9 cellular contexts compared by ENCODE assay signal in the genomic region with DNA sequence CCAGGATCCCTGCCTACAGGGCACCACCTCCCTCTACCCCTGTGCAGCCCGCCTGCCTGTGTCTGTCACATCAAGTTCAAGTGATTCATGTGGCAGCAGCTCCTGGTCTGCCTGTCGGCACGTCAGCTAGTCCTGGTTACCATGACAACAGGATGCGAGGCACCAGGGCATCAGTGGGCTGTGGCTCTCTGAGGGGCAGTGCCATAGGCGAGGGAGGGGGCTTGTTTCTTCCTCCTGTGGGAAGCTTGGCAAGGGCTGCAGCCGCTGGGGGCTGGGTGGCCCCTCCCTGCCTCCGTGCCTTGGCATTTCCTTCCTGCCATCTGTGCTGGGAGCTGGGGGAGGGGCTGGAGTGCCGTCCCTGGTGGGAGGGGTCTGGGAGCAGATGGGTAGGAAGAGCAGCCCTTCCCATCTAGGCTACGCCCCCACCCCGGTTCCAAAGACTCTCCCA. TPM values are rescaled to one million over a fixed set of nuclear protein-coding genes. Genes with fewer than 3 reads are reported as not detected.
DNase-seq lines count a peak whose midpoint lies in the region; ATAC-seq and TF ChIP-seq lines count a peak whose summit lies in the region.
"Had no signal": no experiment of that assay in that cellular context is flagged by ENCODE, and none has a peak within 500 bp of the region (broad histone marks: within the 10 kb centered on the region; RNA-seq: fewer than 3 reads in every experiment).

No MANE protein-coding gene starts in this region.

- no peak overlapping the region for H2AFZ ChIP-seq in PC-3 (ENCODE audit: low read length)

- H3K4me1 ChIP-seq in PC-3 (ENCODE audit: insufficient read depth, low read length): no peaks in the 10 kb centered on the region
- H3K4me1 ChIP-seq in colonic mucosa: no peaks in the 10 kb centered on the region

- no peaks in the 10 kb centered on the region for H3K9me3 ChIP-seq in PC-3 (ENCODE audit: low read length)
- no peaks in the 10 kb centered on the region for H3K9me3 ChIP-seq in colonic mucosa

- no TSS peak for BruUV-seq in PC-3 (replicated peaks; lab: Mats Ljungman, UMichigan)

- ATAC-seq in PC-3: peak; percentile 45

- no peaks in the 10 kb centered on the region for H4K20me1 ChIP-seq in PC-3 (ENCODE audit: low read length)

- POLR2A ChIA-PET in PC-3 (lab: Charles Lee; ENCODE audit: unreplicated experiment): no interaction called here

- CTCF ChIA-PET in PC-3 (lab: Charles Lee): no interaction called here

- peaks cover 7% of the 10 kb centered on the region for H3K4me1 Mint-ChIP-seq in endothelial cell (ENCODE audit: unreplicated experiment)

- peak; percentile 7 for DNase-seq in stimulated activated CD4-positive, alpha-beta T cell treated with anti-CD3 and anti-CD28 coated beads, Interleukin-4, amount 100 ng/mL, for 24 hours
- DNase-seq in stimulated activated CD4-positive, alpha-beta T cell treated with anti-CD3 and anti-CD28 coated beads, Interleukin-2, amount 100 ng/mL, for 48 hours: no peak
- DNase-seq in PC-3: peak; percentile 22
- peak; percentile 70 for DNase-seq in endothelial cell (ENCODE audit: low spot score)
- no peak for DNase-seq in HuH-7.5 (ENCODE audit: low spot score)
- DNase-seq in colonic mucosa: no peak
- no peak for DNase-seq in effector CD8-positive, alpha-beta T cell (lab: John Stamatoyannopoulos, UW)
- no peak for DNase-seq in GM19240 (ENCODE audit: insufficient read length, low spot score)

- H3K27ac ChIP-seq in PC-3 (ENCODE audit: low read length): no peak overlapping the region
- no peak overlapping the region for H3K27ac ChIP-seq in colonic mucosa

- no peaks in the 10 kb centered on the region for H3F3A ChIP-seq in PC-3 (ENCODE audit: low read length, unreplicated experiment)

- peaks cover 8% of the 10 kb centered on the region for H3K27me3 Mint-ChIP-seq in endothelial cell (ENCODE audit: unreplicated experiment)

- intact Hi-C loops in PC-3 (cut with micrococcal nuclease): no loop called here
- intact Hi-C loops in colonic mucosa (cut with DNase I): no loop called here

- no peak overlapping the region for H3K27ac Mint-ChIP-seq in endothelial cell (ENCODE audit: unreplicated experiment)
- H3K27ac Mint-ChIP-seq: stimulated activated naive CD8-positive, alpha-beta T cell treated with anti-CD3 and anti-CD28 coated beads, Interleukin-15, Interleukin-2, amounts not matched to agents 100 ng/mL and 50 ng/mL, for 24 hours had no signal

- H3K27me3 ChIP-seq in PC-3 (ENCODE audit: low read length) (peaks cover 15% of the 10 kb centered on the region; the same call in 1 of the 2 replicates), colonic mucosa (no peaks in the 10 kb centered on the region)

- H3K79me2 ChIP-seq in PC-3 (ENCODE audit: low read length): no peaks in the 10 kb centered on the region

- H3K36me3 ChIP-seq in PC-3 (ENCODE audit: low read depth, low read length): no peaks in the 10 kb centered on the region
- no peaks in the 10 kb centered on the region for H3K36me3 ChIP-seq in colonic mucosa

- H3K9me3 Mint-ChIP-seq in endothelial cell (ENCODE audit: unreplicated experiment): peaks cover 4% of the 10 kb centered on the region
- H3K9me3 Mint-ChIP-seq: stimulated activated naive CD8-positive, alpha-beta T cell treated with anti-CD3 and anti-CD28 coated beads, Interleukin-15, Interleukin-2, amounts not matched to agents 100 ng/mL and 50 ng/mL, for 24 hours had no signal

- no peak overlapping the region for H3K4me3 Mint-ChIP-seq in endothelial cell (ENCODE audit: unreplicated experiment)
- H3K4me3 Mint-ChIP-seq: stimulated activated naive CD8-positive, alpha-beta T cell treated with anti-CD3 and anti-CD28 coated beads, Interleukin-15, Interleukin-2, amounts not matched to agents 100 ng/mL and 50 ng/mL, for 24 hours had no signal

- H3K4me3 ChIP-seq in PC-3 (ENCODE audit: low read length) (no peak overlapping the region), colonic mucosa (no peak overlapping the region)

- H3K9ac ChIP-seq in PC-3 (ENCODE audit: low read length) (no peak overlapping the region), colonic mucosa (ENCODE audit: low read depth in 2 of 2, low read length in 2 of 2) (no peak overlapping the region)

- TF ChIP-seq CTCF in PC-3 (conservative IDR thresholded peaks at IDR 0.05; ENCODE audit: low read depth, low read length): no peak
- TF ChIP-seq CTCF in endothelial cell (IDR thresholded peaks at IDR 0.05; ENCODE audit: unreplicated experiment): no peak
- TF ChIP-seq CTCF in colonic mucosa (IDR thresholded peaks at IDR 0.05): no peak

- H3K36me3 Mint-ChIP-seq in endothelial cell (ENCODE audit: low read depth, unreplicated experiment): peaks cover 3% of the 10 kb centered on the region

- no peaks in the 10 kb centered on the region for H3K9me2 ChIP-seq in PC-3 (replicated peaks; ENCODE audit: low read length)

- H3K4me2 ChIP-seq in PC-3 (ENCODE audit: low read length): no peak overlapping the region

RNA-seq across cellular contexts. Expression of a gene that starts 43.1 kb away (rescaled TPM):
- total RNA-seq in PC-3 (2014; rRNA removed): 1.2 and 5.4 TPM in 2 replicates
- total RNA-seq in endothelial cell (ENCODE audit: unreplicated experiment): 0.23 TPM
- under 1 TPM; 0.56 to 0.59 TPM for total RNA-seq in colonic mucosa

Comparison
In these comparisons a context has a peak if more than half of its experiments do, and no peak if none do; other contexts are left out.
1. DNase-seq: peak in stimulated activated CD4-positive, alpha-beta T cell treated with anti-CD3 and anti-CD28 coated beads, Interleukin-4, amount 100 ng/mL, for 24 hours (single experiment), PC-3 (single experiment) and endothelial cell (single experiment); none in stimulated activated CD4-positive, alpha-beta T cell treated with anti-CD3 and anti-CD28 coated beads, Interleukin-2, amount 100 ng/mL, for 48 hours (0 of 2), HuH-7.5 (single experiment), colonic mucosa (single experiment), effector CD8-positive, alpha-beta T cell (single experiment) and GM19240 (single experiment).